ENCODE assay signal across 1 cellular context in the genomic region with DNA sequence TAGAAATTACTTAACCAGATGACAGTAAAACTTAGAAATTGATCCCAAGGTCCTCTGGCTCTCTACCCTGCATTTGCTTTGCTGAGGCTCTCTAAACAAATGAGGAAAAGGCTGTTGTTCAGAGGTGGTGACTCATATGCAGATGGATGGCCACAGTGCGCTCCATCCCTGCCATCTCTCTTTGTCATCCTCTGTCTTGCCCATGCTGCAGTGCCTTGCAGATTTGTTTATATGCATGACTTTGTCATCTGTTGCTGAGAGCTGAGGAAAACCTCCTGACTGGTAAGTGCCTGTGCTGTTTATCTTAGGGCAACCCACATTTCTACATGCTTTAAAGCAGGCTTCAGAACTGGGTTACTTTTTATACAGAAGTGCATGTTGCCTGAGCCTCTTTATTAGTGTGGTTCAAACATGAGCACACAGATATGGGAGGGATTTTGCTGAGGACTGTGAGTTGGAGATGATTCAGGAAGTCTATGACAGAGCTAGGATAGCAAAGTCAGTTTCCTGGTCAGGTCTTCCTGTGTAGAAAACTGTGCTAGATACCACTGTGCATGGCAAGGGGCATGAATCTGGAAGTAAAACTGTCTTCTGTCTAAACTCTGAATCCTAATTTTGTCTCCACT.
TF ChIP-seq lines count a peak whose summit lies in the region.

No MANE protein-coding gene starts in this region.

TF ChIP-seq in IMR-90, 13 proteins besides CTCF, POLR2A, EP300 and RAD21 (continued from another document):
- TF ChIP-seq, protein P1, sequence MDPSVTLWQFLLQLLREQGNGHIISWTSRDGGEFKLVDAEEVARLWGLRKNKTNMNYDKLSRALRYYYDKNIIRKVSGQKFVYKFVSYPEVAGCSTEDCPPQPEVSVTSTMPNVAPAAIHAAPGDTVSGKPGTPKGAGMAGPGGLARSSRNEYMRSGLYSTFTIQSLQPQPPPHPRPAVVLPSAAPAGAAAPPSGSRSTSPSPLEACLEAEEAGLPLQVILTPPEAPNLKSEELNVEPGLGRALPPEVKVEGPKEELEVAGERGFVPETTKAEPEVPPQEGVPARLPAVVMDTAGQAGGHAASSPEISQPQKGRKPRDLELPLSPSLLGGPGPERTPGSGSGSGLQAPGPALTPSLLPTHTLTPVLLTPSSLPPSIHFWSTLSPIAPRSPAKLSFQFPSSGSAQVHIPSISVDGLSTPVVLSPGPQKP (IDR thresholded peaks at IDR 0.05; ENCODE audit: borderline replicate concordance, low read depth, low read length), result no peak
- TF ChIP-seq BHLHE40 (IDR thresholded peaks at IDR 0.05; ENCODE audit: low read depth, low read length) (peak; percentile 71), SMC3 (IDR thresholded peaks at IDR 0.05; ENCODE audit: low read depth, low read length) (no peak)
- TF ChIP-seq, protein P2, sequence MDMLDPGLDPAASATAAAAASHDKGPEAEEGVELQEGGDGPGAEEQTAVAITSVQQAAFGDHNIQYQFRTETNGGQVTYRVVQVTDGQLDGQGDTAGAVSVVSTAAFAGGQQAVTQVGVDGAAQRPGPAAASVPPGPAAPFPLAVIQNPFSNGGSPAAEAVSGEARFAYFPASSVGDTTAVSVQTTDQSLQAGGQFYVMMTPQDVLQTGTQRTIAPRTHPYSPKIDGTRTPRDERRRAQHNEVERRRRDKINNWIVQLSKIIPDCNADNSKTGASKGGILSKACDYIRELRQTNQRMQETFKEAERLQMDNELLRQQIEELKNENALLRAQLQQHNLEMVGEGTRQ (IDR thresholded peaks at IDR 0.05; ENCODE audit: low read depth, low read length), result no peak
